ENCODE assay signal across 1 cellular context in the genomic region with DNA sequence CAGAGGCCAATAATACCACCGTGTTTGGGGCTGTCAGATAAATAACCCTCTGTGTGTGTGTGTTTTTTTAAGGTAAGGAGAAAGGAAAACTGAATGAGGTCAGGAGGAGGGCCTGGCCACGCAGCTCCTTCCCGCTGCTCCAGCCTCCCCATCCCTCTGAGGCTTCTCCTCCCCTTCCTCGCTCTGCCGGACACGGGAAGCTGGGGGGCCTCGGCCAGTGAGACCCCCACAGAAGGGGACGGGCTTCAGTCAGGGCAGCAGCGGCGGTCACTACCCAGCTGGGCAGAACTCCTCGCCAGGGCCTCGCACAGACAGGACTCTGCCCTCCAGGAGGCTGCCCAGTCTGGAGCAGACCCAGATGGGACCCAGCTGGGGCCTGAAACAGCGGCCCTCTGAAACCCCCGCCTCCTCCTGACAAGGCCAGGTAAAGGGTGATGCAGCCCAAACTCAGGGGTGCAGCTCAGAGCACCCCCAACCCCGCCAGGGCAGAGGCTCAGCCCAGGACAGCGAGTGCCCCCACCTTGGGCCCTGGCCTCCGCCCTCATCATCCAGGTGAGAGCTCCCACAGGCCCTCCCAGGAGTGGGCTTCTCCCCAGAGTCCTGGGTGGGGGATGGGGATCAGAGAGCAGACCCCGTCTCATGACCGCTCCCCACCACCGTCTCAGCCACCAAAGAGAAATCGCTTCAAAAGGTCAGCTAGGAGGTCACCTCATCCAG.
TF ChIP-seq lines count a peak whose summit lies in the region.

No MANE protein-coding gene starts in this region.

TF ChIP-seq in HepG2, 621 proteins besides CTCF, POLR2A, EP300 and RAD21 (continued from another document):
- peak; percentile 73; the same call in 1 of the 2 replicates for TF ChIP-seq MTERF4 (CRISPR knock-in tag; IDR thresholded peaks at IDR 0.05)
- no peak for TF ChIP-seq GTF2F1 (IDR thresholded peaks at IDR 0.05; ENCODE audit: low read length)
- TF ChIP-seq, protein P1, sequence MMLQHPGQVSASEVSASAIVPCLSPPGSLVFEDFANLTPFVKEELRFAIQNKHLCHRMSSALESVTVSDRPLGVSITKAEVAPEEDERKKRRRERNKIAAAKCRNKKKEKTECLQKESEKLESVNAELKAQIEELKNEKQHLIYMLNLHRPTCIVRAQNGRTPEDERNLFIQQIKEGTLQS (CRISPR knock-in tag; IDR thresholded peaks at IDR 0.05): no peak
- no peak for TF ChIP-seq ZFP82 (CRISPR knock-in tag; IDR thresholded peaks at IDR 0.05; ENCODE audit: borderline replicate concordance)
- no peak for TF ChIP-seq FOXO1 (CRISPR knock-in tag; IDR thresholded peaks at IDR 0.05)
- no peak for TF ChIP-seq PHB2 (IDR thresholded peaks at IDR 0.05; ENCODE audit: partially characterized antibody)
- TF ChIP-seq TBX3 (IDR thresholded peaks at IDR 0.05; ENCODE audit: borderline replicate concordance): no peak
- no peak for TF ChIP-seq TCF12 (IDR thresholded peaks at IDR 0.05)
- no peak for TF ChIP-seq TCF12 (CRISPR knock-in tag; IDR thresholded peaks at IDR 0.05)
- 0 out of 2 replicates have a peak, but pooled peaks have one; percentile 49 for TF ChIP-seq THAP7 (CRISPR knock-in tag; IDR thresholded peaks at IDR 0.05)
- no peak for TF ChIP-seq YEATS2 (CRISPR knock-in tag; IDR thresholded peaks at IDR 0.05; ENCODE audit: borderline replicate concordance)
- TF ChIP-seq ZNF451 (CRISPR knock-in tag; IDR thresholded peaks at IDR 0.05): no peak
- TF ChIP-seq MAF1 (CRISPR knock-in tag; IDR thresholded peaks at IDR 0.05; ENCODE audit: borderline replicate concordance): no peak
- no peak for TF ChIP-seq SUZ12 (IDR thresholded peaks at IDR 0.05; ENCODE audit: low read depth, low read length)
